ENCODE assay signal across 9 cellular contexts in the genomic region with DNA sequence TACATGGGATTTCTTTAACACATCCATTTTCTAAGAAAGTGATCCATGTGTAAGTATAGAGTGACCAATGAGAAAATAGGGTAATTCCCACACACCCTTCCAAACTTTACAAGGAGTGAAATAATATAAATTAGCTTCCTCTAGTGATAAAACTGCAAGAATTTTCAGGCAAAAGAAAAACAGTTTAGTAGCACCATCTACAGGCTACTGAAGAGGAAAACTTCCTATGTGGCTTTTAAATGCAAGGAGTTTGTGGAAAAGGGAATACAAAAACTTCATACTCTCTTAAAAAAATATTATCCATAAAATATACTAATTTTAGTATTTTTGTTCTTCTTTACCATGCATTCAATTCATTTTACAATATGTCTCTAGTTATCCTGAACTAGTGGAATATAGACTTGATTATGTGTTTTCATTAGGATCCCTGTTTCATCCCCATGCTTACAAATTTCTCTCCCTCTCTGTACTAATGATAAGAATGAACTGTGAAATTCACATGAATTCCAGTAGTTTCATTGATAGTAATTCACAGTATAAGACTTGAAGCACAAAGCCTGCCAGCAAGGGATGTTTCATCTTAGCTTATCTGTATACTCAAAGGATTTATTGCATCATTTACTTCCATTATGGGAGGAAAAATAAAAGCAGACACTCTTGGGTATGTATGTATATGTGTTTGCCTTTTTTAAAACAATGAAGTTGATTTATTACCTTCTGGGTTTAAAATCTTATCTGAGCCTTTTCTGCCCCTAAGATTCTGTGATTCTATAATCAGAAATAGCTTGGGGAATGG.
DNase-seq lines count a peak whose midpoint lies in the region; ATAC-seq and TF ChIP-seq lines count a peak whose summit lies in the region.
"Had no signal": no experiment of that assay in that cellular context is flagged by ENCODE, and none has a peak within 500 bp of the region (broad histone marks: within the 10 kb centered on the region; RNA-seq: fewer than 3 reads in every experiment).

No MANE protein-coding gene starts in this region.

- TF ChIP-seq POLR2A in lower leg skin (IDR thresholded peaks at IDR 0.05): no peak

- H3K27ac Mint-ChIP-seq in endodermal cell: no peak overlapping the region
- no peak overlapping the region for H3K27ac Mint-ChIP-seq in osteocyte (ENCODE audit: unreplicated experiment)

- intact Hi-C loops in lower leg skin (cut with DNase I; ENCODE audit: low total_unique reads): no loop called here

- H3K4me1 ChIP-seq in endodermal cell (ENCODE audit: control insufficient read depth, insufficient read depth, low read length): no peaks in the 10 kb centered on the region

- H3K9me3 ChIP-seq in endodermal cell (ENCODE audit: control insufficient read depth, low read length): no peaks in the 10 kb centered on the region

- H3K4me3 Mint-ChIP-seq in endodermal cell: no peak overlapping the region
- no peak overlapping the region for H3K4me3 Mint-ChIP-seq in osteocyte (ENCODE audit: unreplicated experiment)

- TF ChIP-seq CTCF in endodermal cell (conservative IDR thresholded peaks at IDR 0.05): peak; percentile 74
- TF ChIP-seq CTCF in osteocyte (IDR thresholded peaks at IDR 0.05): peak; percentile 72
- no peak for TF ChIP-seq CTCF in lower leg skin (IDR thresholded peaks at IDR 0.05)

- H3K36me3 Mint-ChIP-seq in endodermal cell (ENCODE audit: low read depth) (no peaks in the 10 kb centered on the region), osteocyte (ENCODE audit: unreplicated experiment) (no peaks in the 10 kb centered on the region)

- H3K27me3 Mint-ChIP-seq in endodermal cell (ENCODE audit: insufficient read depth): no peaks in the 10 kb centered on the region
- no peaks in the 10 kb centered on the region for H3K27me3 Mint-ChIP-seq in osteocyte (ENCODE audit: unreplicated experiment)

- H3K9me3 Mint-ChIP-seq in endodermal cell (no peaks in the 10 kb centered on the region), osteocyte (ENCODE audit: unreplicated experiment) (no peaks in the 10 kb centered on the region)

- no peak overlapping the region for H3K9ac ChIP-seq in endodermal cell (ENCODE audit: extremely low read depth, low read length, poor library complexity, severe bottlenecking)

- no peak overlapping the region for H3K27ac ChIP-seq in endodermal cell (ENCODE audit: low read depth, low read length)

- no peaks in the 10 kb centered on the region for H3K27me3 ChIP-seq in endodermal cell (ENCODE audit: control insufficient read depth, insufficient read depth, low read length, poor library complexity, severe bottlenecking)

- H3K4me3 ChIP-seq in endodermal cell (ENCODE audit: low read length) (no peak overlapping the region), lower leg skin (ENCODE audit: low read depth, poor library complexity, severe bottlenecking) (no peak overlapping the region)

- ATAC-seq in GM21381 (IDR thresholded peaks at IDR 0.05; ENCODE audit: unreplicated experiment): no peak
- no peak for ATAC-seq in HG02588 (IDR thresholded peaks at IDR 0.05; ENCODE audit: unreplicated experiment)

- no peaks in the 10 kb centered on the region for H3K36me3 ChIP-seq in endodermal cell (ENCODE audit: control insufficient read depth, insufficient read depth, low read length)

- H3K4me1 Mint-ChIP-seq in endodermal cell (peaks cover 16% of the 10 kb centered on the region), osteocyte (ENCODE audit: unreplicated experiment) (peaks cover 66% of the 10 kb centered on the region)

- peak; percentile 14 for DNase-seq in GM03348 (ENCODE audit: low spot score)
- DNase-seq in NCI-H2227 treated with DMSO at 0.1 percent for 48 hours (lab: John Stamatoyannopoulos, UW): peak; percentile 43
- no peak for DNase-seq in endodermal cell
- DNase-seq in osteocyte (ENCODE audit: extremely low spot score, unreplicated experiment): no peak
- no peak for DNase-seq in NOMO-1 treated with dmso at 0.1 percent for 144 hours (lab: John Stamatoyannopoulos, UW; ENCODE audit: unreplicated experiment)
- no peak for DNase-seq in lower leg skin (ENCODE audit: low spot score in 2 of 2)
- DNase-seq: KBM-7 had no signal

Comparison
In these comparisons a context has a peak if more than half of its experiments do, and no peak if none do; other contexts are left out.
1. DNase-seq: peak in GM03348 (single experiment) and NCI-H2227 treated with DMSO at 0.1 percent for 48 hours (single experiment); none in endodermal cell (single experiment), osteocyte (single experiment), NOMO-1 treated with dmso at 0.1 percent for 144 hours (single experiment) and lower leg skin (0 of 2).
2. CTCF ChIP-seq: peak in endodermal cell (single experiment) and osteocyte (single experiment); none in lower leg skin (0 of 3).